In the genomic region with DNA sequence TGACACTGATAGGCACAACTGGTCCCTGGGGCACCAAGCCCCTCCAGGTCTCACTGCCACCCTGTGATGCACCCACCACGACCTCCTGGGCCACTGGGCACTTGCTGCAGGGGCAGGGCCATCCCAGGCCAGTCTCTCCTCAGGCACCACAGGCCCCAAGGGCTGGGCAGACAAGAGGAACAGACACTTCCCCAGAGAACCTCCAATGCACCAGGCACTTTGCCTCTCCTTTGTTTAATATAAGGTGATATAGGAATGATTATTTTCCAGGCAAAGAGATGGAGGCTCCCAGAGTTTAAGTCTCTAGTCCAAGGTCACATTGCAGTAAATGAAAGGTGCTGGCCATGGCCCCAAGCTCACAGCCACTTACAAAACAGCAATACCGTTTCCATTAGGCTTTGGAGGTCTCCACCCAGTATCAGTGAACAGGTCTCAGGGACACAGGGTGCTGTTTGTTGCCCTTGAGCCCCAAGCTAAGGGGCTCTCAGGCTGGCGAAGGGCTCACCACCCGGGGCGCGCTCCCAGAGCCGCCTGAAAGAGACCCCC, we compare ENCODE assay signal across 8 cellular contexts. TPM values are rescaled to one million over a fixed set of nuclear protein-coding genes. Genes with fewer than 3 reads are reported as not detected.
DNase-seq lines count a peak whose midpoint lies in the region; FAIRE-seq and TF ChIP-seq lines count a peak whose summit lies in the region.

No MANE protein-coding gene starts in this region.

- DNase-seq in GM19239 (ENCODE audit: insufficient read length, low spot score) (no peak), fibroblast of lung (ENCODE audit: low read depth in 2 of 2) (no peak), retina (peak; percentile 30), A172 (ENCODE audit: low spot score) (no peak), LoVo (ENCODE audit: low spot score) (no peak), RCC 7860 (ENCODE audit: low spot score) (no peak)
- DNase-seq in stimulated activated CD4-positive, alpha-beta T cell treated with anti-CD3 and anti-CD28 coated beads, Interleukin-1b, Interleukin-23, amount 100 ng/mL, for 48 hours, result no peak

- H4K20me1 ChIP-seq in OCI-LY3 (ENCODE audit: insufficient read depth, low read length), result no peaks in the 10 kb centered on the region
- no peaks in the 10 kb centered on the region for H4K20me1 ChIP-seq in fibroblast of lung (ENCODE audit: control insufficient read depth, extremely low read depth, insufficient read depth, low read length)

- TF ChIP-seq CTCF in OCI-LY3 (IDR thresholded peaks at IDR 0.05; ENCODE audit: low read depth, low read length), result no peak
- no peak for TF ChIP-seq CTCF in fibroblast of lung (conservative IDR thresholded peaks at IDR 0.05 in 1 of 2, IDR thresholded peaks at IDR 0.05 in 1 of 2; ENCODE audit: low read depth in 1 of 2, low read length in 2 of 2)

- H3K4me1 ChIP-seq in OCI-LY3 (ENCODE audit: low read length) (peaks cover 41% of the 10 kb centered on the region), fibroblast of lung (ENCODE audit: control insufficient read depth, extremely low read depth, insufficient read depth, low read length) (peaks cover 18% of the 10 kb centered on the region)

- no peaks in the 10 kb centered on the region for H3K79me2 ChIP-seq in OCI-LY3 (ENCODE audit: low read length)
- peaks cover 7% of the 10 kb centered on the region for H3K79me2 ChIP-seq in fibroblast of lung (ENCODE audit: control insufficient read depth, insufficient read depth, low read length)

- H3K9me3 ChIP-seq in OCI-LY3 (ENCODE audit: insufficient read depth, low read length) (no peaks in the 10 kb centered on the region), fibroblast of lung (ENCODE audit: control insufficient read depth, insufficient read depth, low read depth, low read length) (no peaks in the 10 kb centered on the region)

- H3K4me2 ChIP-seq in OCI-LY3 (ENCODE audit: low read length) (peak overlapping the region; percentile 100), fibroblast of lung (ENCODE audit: extremely low read depth, insufficient read depth, low read length) (peak overlapping the region; percentile 20)

- peak overlapping the region; percentile 84 for H3K9ac ChIP-seq in OCI-LY3 (ENCODE audit: low read length)
- peak overlapping the region; percentile 33 for H3K9ac ChIP-seq in fibroblast of lung (ENCODE audit: insufficient read depth, low read length)

- H3K36me3 ChIP-seq in OCI-LY3 (replicated peaks; ENCODE audit: low read depth, low read length), result no peaks in the 10 kb centered on the region
- peaks cover 4% of the 10 kb centered on the region for H3K36me3 ChIP-seq in fibroblast of lung (ENCODE audit: control insufficient read depth, insufficient read depth, low read length)

- H3K4me3 ChIP-seq in OCI-LY3 (ENCODE audit: low read length) (peak overlapping the region; percentile 79), fibroblast of lung (replicated peaks in 1 of 4; ENCODE audit: control extremely low read depth in 1 of 4, insufficient read depth in 1 of 4, low read depth in 3 of 4, low read length in 4 of 4) (peak overlapping the region in 1 of 4 experiments; percentile 51)

- H3K27me3 ChIP-seq in OCI-LY3 (ENCODE audit: low read depth, low read length), result no peaks in the 10 kb centered on the region
- no peaks in the 10 kb centered on the region for H3K27me3 ChIP-seq in fibroblast of lung (ENCODE audit: control insufficient read depth, insufficient read depth, low read length)

- H3K27ac ChIP-seq in OCI-LY3 (ENCODE audit: low read length), result peak overlapping the region; percentile 61
- peak overlapping the region; percentile 7 for H3K27ac ChIP-seq in fibroblast of lung (ENCODE audit: insufficient read depth, low read length)

- H2AFZ ChIP-seq in OCI-LY3 (ENCODE audit: low read depth, low read length), result peak overlapping the region; percentile 82
- H2AFZ ChIP-seq in fibroblast of lung (ENCODE audit: low read length), result no peak overlapping the region

- FAIRE-seq in GM19239 (lab: Jason Lieb, UNC) (peak; percentile 31), RCC 7860 (lab: Jason Lieb, UNC) (no peak)

RNA-seq across cellular contexts. Expression of gene DEPP1, which starts 4.5 kb away (rescaled TPM):
- total RNA-seq in fibroblast of lung, result 97.3 and 120 TPM in 2 replicates
- 18.7 and 30.3 TPM in 2 replicates for polyA plus RNA-seq in fibroblast of lung
- polyA plus RNA-seq in fibroblast of lung (2012), result 20.9 and 34.2 TPM in 2 replicates
- 58.2 and 85.1 TPM in 2 replicates for polyA minus RNA-seq in fibroblast of lung (ENCODE audit: low replicate concordance)
- 2.2 and 6.5 TPM in 2 replicates for total RNA-seq in A172 (2014; rRNA removed; shearing (Covaris generic))

RNA-seq across cellular contexts. Expression of gene RASSF4, which starts 14.6 kb away (rescaled TPM):
- total RNA-seq in fibroblast of lung, result 5.4 and 11.4 TPM in 2 replicates
- polyA plus RNA-seq in fibroblast of lung, result 2.5 and 6.4 TPM in 2 replicates
- 3.5 and 8.7 TPM in 2 replicates for polyA plus RNA-seq in fibroblast of lung (2012)
- polyA minus RNA-seq in fibroblast of lung (ENCODE audit: low replicate concordance), result 3.7 and 8.6 TPM in 2 replicates
- total RNA-seq in A172 (2014; rRNA removed; shearing (Covaris generic)), result 3.2 and 9.6 TPM in 2 replicates

RNA-seq across cellular contexts. Expression of gene ZNF22, which starts 26.6 kb away (rescaled TPM):
- total RNA-seq in fibroblast of lung, result 14.6 and 23.0 TPM in 2 replicates
- 10.9 and 16.0 TPM in 2 replicates for polyA plus RNA-seq in fibroblast of lung
- 11.3 and 14.5 TPM in 2 replicates for polyA plus RNA-seq in fibroblast of lung (2012)
- polyA minus RNA-seq in fibroblast of lung (ENCODE audit: low replicate concordance), result 0.44 and 0.75 TPM in 2 replicates
- 7.0 and 7.9 TPM in 2 replicates for total RNA-seq in A172 (2014; rRNA removed; shearing (Covaris generic))

Comparison
In these comparisons a context has a peak if more than half of its experiments do, and no peak if none do; other contexts are left out.
1. RNA of gene DEPP1, which starts 4.5 kb away (total RNA-seq): 97.3 to 120 TPM in fibroblast of lung; 2.2 to 6.5 TPM in A172; every median in the first group is over 10 times any median in the second.